21 cellular contexts compared by ENCODE assay signal in genomic region chr3:192913540-192913939, GRCh38. TPM values are rescaled to one million over a fixed set of nuclear protein-coding genes. Genes with fewer than 3 reads are reported as not detected.
A peak's percentile ranks its signal among the peaks of the same experiment; 100 is the strongest.
DNase-seq lines count a peak whose midpoint lies in the region; ATAC-seq, FAIRE-seq and TF ChIP-seq lines count a peak whose summit lies in the region.
"Had no signal": no experiment of that assay in that cellular context is flagged by ENCODE, and none has a peak within 500 bp of the region (broad histone marks: within the 10 kb centered on the region; RNA-seq: fewer than 3 reads in every experiment).

No MANE protein-coding gene starts in this region.

- H3K23ac ChIP-seq in trophoblast cell (ENCODE audit: low read length): no peak overlapping the region

- H3K4me3 ChIP-seq in PC-3 (ENCODE audit: low read length): no peak overlapping the region
- H3K4me3 ChIP-seq in trophoblast cell (ENCODE audit: low read depth, low read length): no peak overlapping the region
- H3K4me3 ChIP-seq: BLaER1 had no signal

- peak; percentile 54 for FAIRE-seq in GM18507 (lab: Jason Lieb, UNC)
- FAIRE-seq: A204.1 had no signal

- H4K8ac ChIP-seq in trophoblast cell (ENCODE audit: low read depth, low read length): no peak overlapping the region

- no peak overlapping the region for H2AK5ac ChIP-seq in trophoblast cell (ENCODE audit: low read length)

- H3K4me3 Mint-ChIP-seq in activated T-helper 17 cell treated with anti-CD3 and anti-CD28 coated beads, Interleukin-2, amount 50 U/mL, for 72 hours: peak overlapping the region; percentile 99
- H3K4me3 Mint-ChIP-seq: B cell; CD8-positive, alpha-beta T cell; H9; HFFc6 had no signal

- ATAC-seq in PC-3: no peak
- ATAC-seq in activated T-helper 17 cell treated with anti-CD3 and anti-CD28 coated beads, Interleukin-2, amount 50 U/mL, for 72 hours (replicated peaks): no peak
- ATAC-seq in HG02981 (IDR thresholded peaks at IDR 0.05; ENCODE audit: unreplicated experiment): no peak
- ATAC-seq: CD8-positive, alpha-beta T cell; GM23338; HCT116 had no signal

- no peak overlapping the region for H2BK5ac ChIP-seq in trophoblast cell (ENCODE audit: low read depth, low read length, poor library complexity)

- H4K20me1 ChIP-seq in PC-3 (ENCODE audit: low read length): peaks cover 30% of the 10 kb centered on the region
- H4K20me1 ChIP-seq: BLaER1 had no signal

- H3K27ac ChIP-seq in PC-3 (ENCODE audit: low read length) (no peak overlapping the region), trophoblast cell (ENCODE audit: low read depth, low read length) (no peak overlapping the region)
- H3K27ac ChIP-seq: 22Rv1, BLaER1, C4-2B had no signal

- no peak overlapping the region for H4K91ac ChIP-seq in trophoblast cell (ENCODE audit: low read depth, low read length)

- no peaks in the 10 kb centered on the region for H3K9me3 Mint-ChIP-seq in activated T-helper 17 cell treated with anti-CD3 and anti-CD28 coated beads, Interleukin-2, amount 50 U/mL, for 72 hours
- H3K9me3 Mint-ChIP-seq: CD8-positive, alpha-beta T cell; GM23338; H9; HFFc6 had no signal

- H3K36me3 Mint-ChIP-seq in activated T-helper 17 cell treated with anti-CD3 and anti-CD28 coated beads, Interleukin-2, amount 50 U/mL, for 72 hours (ENCODE audit: low read depth): peaks cover 26% of the 10 kb centered on the region
- H3K36me3 Mint-ChIP-seq: CD4-positive, CD25-positive, alpha-beta regulatory T cell; CD8-positive, alpha-beta T cell had no signal

- H3K27me3 ChIP-seq in PC-3 (ENCODE audit: low read length): no peaks in the 10 kb centered on the region
- no peaks in the 10 kb centered on the region for H3K27me3 ChIP-seq in trophoblast cell (ENCODE audit: insufficient read depth, low read length)
- H3K27me3 ChIP-seq: BLaER1 had no signal

- H3K79me2 ChIP-seq in PC-3 (ENCODE audit: low read length) (peaks cover 92% of the 10 kb centered on the region), trophoblast cell (ENCODE audit: control insufficient read depth, insufficient read depth, low read length, poor library complexity) (peaks cover 20% of the 10 kb centered on the region)

- no TSS peak for BruUV-seq in PC-3 (replicated peaks; lab: Mats Ljungman, UMichigan)

- WGBS in trophoblast cell (ENCODE audit: extremely low coverage, insufficient coverage, insufficient read length): no CpG with 5 or more reads among the region's 4 CpGs

- H3K9ac ChIP-seq in PC-3 (ENCODE audit: low read length) (no peak overlapping the region), trophoblast cell (ENCODE audit: low read length) (no peak overlapping the region)
- H3K9ac ChIP-seq: BLaER1 had no signal

- intact Hi-C loops in PC-3 (cut with micrococcal nuclease): no loop called here

- H3K18ac ChIP-seq in trophoblast cell (ENCODE audit: low read length): no peak overlapping the region

- H3K4me1 Mint-ChIP-seq in activated T-helper 17 cell treated with anti-CD3 and anti-CD28 coated beads, Interleukin-2, amount 50 U/mL, for 72 hours: peaks cover 4% of the 10 kb centered on the region

- CTCF ChIA-PET in PC-3 (lab: Charles Lee): no interaction called here

- H2AFZ ChIP-seq in PC-3 (ENCODE audit: low read length) (no peak overlapping the region), trophoblast cell (ENCODE audit: insufficient read depth, low read length, poor library complexity) (no peak overlapping the region)
- H2AFZ ChIP-seq: GM23338 had no signal

- no peaks in the 10 kb centered on the region for H3F3A ChIP-seq in PC-3 (ENCODE audit: low read length, unreplicated experiment)

- peak overlapping the region; percentile 93 for H3K4me2 ChIP-seq in PC-3 (ENCODE audit: low read length)
- H3K4me2 ChIP-seq in trophoblast cell (ENCODE audit: low read length): no peak overlapping the region
- H3K4me2 ChIP-seq: BLaER1 had no signal

- H3K4me1 ChIP-seq in PC-3 (ENCODE audit: insufficient read depth, low read length): peaks cover 29% of the 10 kb centered on the region
- H3K4me1 ChIP-seq in trophoblast cell (ENCODE audit: control insufficient read depth in 1 of 2, insufficient read depth in 2 of 2, low read length in 2 of 2): peaks cover 3 to 7% of the 10 kb centered on the region in 2 experiments
- H3K4me1 ChIP-seq: BLaER1 had no signal

- H4K12ac ChIP-seq in trophoblast cell (ENCODE audit: low read depth, low read length): no peak overlapping the region

- peaks cover 15% of the 10 kb centered on the region for H3K79me1 ChIP-seq in trophoblast cell (ENCODE audit: low read length)

- peaks cover 13% of the 10 kb centered on the region for H3K27me3 Mint-ChIP-seq in activated T-helper 17 cell treated with anti-CD3 and anti-CD28 coated beads, Interleukin-2, amount 50 U/mL, for 72 hours

- H3K9me3 ChIP-seq in PC-3 (ENCODE audit: low read length) (no peaks in the 10 kb centered on the region), trophoblast cell (ENCODE audit: insufficient read depth, low read depth, low read length) (no peaks in the 10 kb centered on the region)
- H3K9me3 ChIP-seq: Caco-2 had no signal

- no peak overlapping the region for H2BK12ac ChIP-seq in trophoblast cell (ENCODE audit: low read length)

- H3K14ac ChIP-seq in trophoblast cell (ENCODE audit: low read length): no peak overlapping the region

- H3K9me2 ChIP-seq in PC-3 (replicated peaks; ENCODE audit: low read length): no peaks in the 10 kb centered on the region

- H3K36me3 ChIP-seq in PC-3 (ENCODE audit: low read depth, low read length): no peaks in the 10 kb centered on the region
- H3K36me3 ChIP-seq in trophoblast cell (ENCODE audit: control insufficient read depth in 1 of 2, insufficient read depth in 2 of 2, low read length in 2 of 2): no peaks in the 10 kb centered on the region
- H3K36me3 ChIP-seq: BLaER1 had no signal

- POLR2A ChIA-PET in PC-3 (lab: Charles Lee; ENCODE audit: unreplicated experiment): interaction anchor here (0.7 kb wide), 1 partner anchor 25 kb away, joined by 4 read pairs; no protein-coding TSS in a partner anchor

- H3K4ac ChIP-seq in trophoblast cell (ENCODE audit: low read depth, low read length): peak overlapping the region; percentile 95

- H2BK120ac ChIP-seq in trophoblast cell (ENCODE audit: insufficient read depth, low read length, poor library complexity): no peak overlapping the region

- DNase-seq in GM18507 (ENCODE audit: extremely low spot score, insufficient read length, low read depth) (no peak), PC-3 (no peak), trophoblast cell (no peak), amygdala (lab: John Stamatoyannopoulos, UW) (no peak)
- no peak for DNase-seq in stimulated activated CD8-positive, alpha-beta memory T cell treated with anti-CD3 and anti-CD28 coated beads, Interleukin-4, amount 100 ng/mL, for 48 hours
- DNase-seq: Caco-2; CD4-positive, CD25-positive, alpha-beta regulatory T cell; CD8-positive, alpha-beta T cell; DMS153; DND-41; H9; HFFc6 had no signal

- H3K27ac Mint-ChIP-seq in activated T-helper 17 cell treated with anti-CD3 and anti-CD28 coated beads, Interleukin-2, amount 50 U/mL, for 72 hours: no peak overlapping the region
- H3K27ac Mint-ChIP-seq: B cell; CD4-positive, CD25-positive, alpha-beta regulatory T cell; CD8-positive, alpha-beta T cell; GM23338; H9; HFFc6 had no signal

- no peak for TF ChIP-seq CTCF in PC-3 (conservative IDR thresholded peaks at IDR 0.05; ENCODE audit: low read depth, low read length)

RNA-seq across cellular contexts. Expression of gene MB21D2, which starts 4.1 kb away (rescaled TPM):
- 22.5 and 26.0 TPM in 2 replicates for total RNA-seq in PC-3 (2014; rRNA removed)
- 10 to 100 TPM; 13.4 to 13.9 TPM for total RNA-seq in activated T-helper 17 cell treated with anti-CD3 and anti-CD28 coated beads, Interleukin-2, amount 50 U/mL, for 72 hours
- 9.3 and 9.7 TPM in 2 replicates for polyA plus RNA-seq in trophoblast cell (2013)
